Comparison of ENCODE assay signal across 11 cellular contexts in genomic region chr16:58021661-58022551, GRCh38. TPM values are rescaled to one million over a fixed set of nuclear protein-coding genes. Genes with fewer than 3 reads are reported as not detected.
A peak's percentile ranks its signal among the peaks of the same experiment; 100 is the strongest.
DNase-seq lines count a peak whose midpoint lies in the region; ATAC-seq and TF ChIP-seq lines count a peak whose summit lies in the region.
"Had no signal": no experiment of that assay in that cellular context is flagged by ENCODE, and none has a peak within 500 bp of the region (broad histone marks: within the 10 kb centered on the region; RNA-seq: fewer than 3 reads in every experiment).

No MANE protein-coding gene starts in this region.

- no peaks in the 10 kb centered on the region for H3K9me2 ChIP-seq in hepatocyte (replicated peaks; ENCODE audit: insufficient read depth)

- no peak overlapping the region for H3K4me3 ChIP-seq in ascending aorta
- no peak overlapping the region for H3K4me3 ChIP-seq in hepatocyte

- H3K36me3 ChIP-seq in ascending aorta, result peaks cover 10 to 14% of the 10 kb centered on the region in 2 donors
- no peaks in the 10 kb centered on the region for H3K36me3 ChIP-seq in hepatocyte (replicated peaks; ENCODE audit: insufficient read depth, low read depth)

- H3K27ac ChIP-seq in ascending aorta, result peak overlapping the region; percentile 22 to 30
- H3K27ac ChIP-seq in hepatocyte, result peak overlapping the region; percentile 48

- H4K20me1 ChIP-seq in hepatocyte (ENCODE audit: insufficient read depth, poor library complexity, severe bottlenecking), result no peaks in the 10 kb centered on the region

- peaks cover 18% of the 10 kb centered on the region for H3K4me1 Mint-ChIP-seq in type B pancreatic cell (ENCODE audit: unreplicated experiment)

- H3K4me3 Mint-ChIP-seq in type B pancreatic cell, result peak overlapping the region; percentile 61
- H3K4me3 Mint-ChIP-seq: activated B cell treated with CpG ODN at 0.5 μM for 24 hours; activated naive CD4-positive, alpha-beta T cell treated with anti-CD3 and anti-CD28 coated beads, Interleukin-2, amount 10 ng/mL, durations not matched to agents 7 days and 5 days had no signal

- peaks cover 10% of the 10 kb centered on the region for H3K79me2 ChIP-seq in hepatocyte

- no peaks in the 10 kb centered on the region for H3K36me3 Mint-ChIP-seq in type B pancreatic cell

- H3K4me1 ChIP-seq in ascending aorta, result peaks cover 7 to 15% of the 10 kb centered on the region in 2 donors
- peaks cover 19% of the 10 kb centered on the region for H3K4me1 ChIP-seq in hepatocyte (ENCODE audit: insufficient read depth)

- H3K9me3 ChIP-seq in ascending aorta (no peaks in the 10 kb centered on the region), hepatocyte (ENCODE audit: low read depth) (no peaks in the 10 kb centered on the region)

- H3K9me3 Mint-ChIP-seq in type B pancreatic cell, result no peaks in the 10 kb centered on the region
- H3K9me3 Mint-ChIP-seq: activated B cell treated with CpG ODN at 0.5 μM for 24 hours; activated naive CD4-positive, alpha-beta T cell treated with anti-CD3 and anti-CD28 coated beads, Interleukin-2, amount 10 ng/mL, durations not matched to agents 7 days and 5 days had no signal

- peak overlapping the region; percentile 98 for H3K4me2 ChIP-seq in hepatocyte

- H3K27me3 ChIP-seq in ascending aorta, result no peaks in the 10 kb centered on the region
- no peaks in the 10 kb centered on the region for H3K27me3 ChIP-seq in hepatocyte

- H2AFZ ChIP-seq in hepatocyte, result no peak overlapping the region

- H3K27me3 Mint-ChIP-seq in type B pancreatic cell, result peaks cover 23% of the 10 kb centered on the region

- DNase-seq in left cardiac atrium (peak; percentile 17), Right ventricle myocardium superior (no peak), ascending aorta (ENCODE audit: low spot score in 2 of 2) (no peak), hepatocyte (ENCODE audit: low spot score) (no peak), type B pancreatic cell (ENCODE audit: extremely low spot score, unreplicated experiment) (no peak), GF-D8 (lab: John Stamatoyannopoulos, UW) (no peak), DMS 273 treated with DMSO at 0.1 percent for 48 hours (lab: John Stamatoyannopoulos, UW) (no peak)
- DNase-seq: activated B cell treated with CpG ODN at 0.5 μM for 24 hours; activated naive CD4-positive, alpha-beta T cell treated with anti-CD3 and anti-CD28 coated beads, Interleukin-2, amount 10 ng/mL, durations not matched to agents 7 days and 5 days had no signal

- H3K27ac Mint-ChIP-seq in type B pancreatic cell, result peak overlapping the region; percentile 68
- H3K27ac Mint-ChIP-seq: activated B cell treated with CpG ODN at 0.5 μM for 24 hours; activated naive CD4-positive, alpha-beta T cell treated with anti-CD3 and anti-CD28 coated beads, Interleukin-2, amount 10 ng/mL, durations not matched to agents 7 days and 5 days had no signal

- ATAC-seq in left cardiac atrium (no peak), Right ventricle myocardium superior (ENCODE audit: poor library complexity) (no peak), HG02884 (IDR thresholded peaks at IDR 0.05; ENCODE audit: unreplicated experiment) (no peak)

- intact Hi-C loops in left cardiac atrium (cut with DNase I), result loop anchor here (2.0 kb wide), 1 partner anchor 99 kb away; no protein-coding TSS in a partner anchor
- intact Hi-C loops in Right ventricle myocardium superior (cut with DNase I), result loop anchor here (2.0 kb wide), 1 partner anchor 101 kb away; no protein-coding TSS in a partner anchor
- intact Hi-C loops in ascending aorta (cut with DNase I), result loop anchor here (10.0 kb wide), 2 partner anchors 233 to 463 kb away; no protein-coding TSS in a partner anchor

- TF ChIP-seq CTCF in ascending aorta (IDR thresholded peaks at IDR 0.05), result no peak
- TF ChIP-seq CTCF in hepatocyte (IDR thresholded peaks at IDR 0.05; ENCODE audit: poor library complexity), result no peak
- no peak for TF ChIP-seq CTCF in type B pancreatic cell (conservative IDR thresholded peaks at IDR 0.05)

- WGBS in hepatocyte (ENCODE audit: low lambda C conversion rate, missing lambda C conversion rate), result 78% methylated on average over 8 of the region's 8 CpGs

RNA-seq across cellular contexts. Expression of gene MMP15, which starts 3.6 kb away (rescaled TPM):
- total RNA-seq in left cardiac atrium (10 to 100 TPM; 46.2 to 52.9 TPM), Right ventricle myocardium superior (55.2 TPM), ascending aorta (14.9 TPM), hepatocyte (34.2 and 39.0 TPM in 2 replicates), type B pancreatic cell (ENCODE audit: low replicate concordance) (33.2 and 46.3 TPM in 2 replicates)
- polyA plus RNA-seq in hepatocyte, result 56.1 and 63.4 TPM in 2 replicates

RNA-seq across cellular contexts. Expression of gene USB1, which starts 20.7 kb away (rescaled TPM):
- total RNA-seq in left cardiac atrium (10 to 100 TPM; 32.3 to 37.7 TPM), Right ventricle myocardium superior (32.1 TPM), ascending aorta (133 TPM), hepatocyte (17.6 and 18.2 TPM in 2 replicates), type B pancreatic cell (ENCODE audit: low replicate concordance) (39.7 and 42.9 TPM in 2 replicates)
- polyA plus RNA-seq in hepatocyte, result 45.3 and 47.7 TPM in 2 replicates

RNA-seq across cellular contexts. Expression of gene ZNF319, which starts 21.4 kb away (rescaled TPM):
- total RNA-seq in left cardiac atrium (1 to 10 TPM; 5.9 to 8.1 TPM), Right ventricle myocardium superior (8.1 TPM), ascending aorta (17.5 TPM), hepatocyte (4.0 and 5.3 TPM in 2 replicates), type B pancreatic cell (ENCODE audit: low replicate concordance) (13.7 and 14.2 TPM in 2 replicates)
- polyA plus RNA-seq in hepatocyte, result 5.2 and 8.3 TPM in 2 replicates

RNA-seq across cellular contexts. Expression of gene CNGB1, which starts 51.0 kb away (rescaled TPM):
- total RNA-seq in left cardiac atrium (not detected), Right ventricle myocardium superior (not detected), ascending aorta (not detected), hepatocyte (not detected in 2 replicates), type B pancreatic cell (ENCODE audit: low replicate concordance) (0.19 and 2.3 TPM in 2 replicates)
- not detected in 2 replicates for polyA plus RNA-seq in hepatocyte
- total RNA-seq: activated B cell treated with CpG ODN at 0.5 μM for 24 hours had no signal
- polyA plus RNA-seq: BJ had no signal
